ENCODE assay signal across 1 cellular context in the genomic region with DNA sequence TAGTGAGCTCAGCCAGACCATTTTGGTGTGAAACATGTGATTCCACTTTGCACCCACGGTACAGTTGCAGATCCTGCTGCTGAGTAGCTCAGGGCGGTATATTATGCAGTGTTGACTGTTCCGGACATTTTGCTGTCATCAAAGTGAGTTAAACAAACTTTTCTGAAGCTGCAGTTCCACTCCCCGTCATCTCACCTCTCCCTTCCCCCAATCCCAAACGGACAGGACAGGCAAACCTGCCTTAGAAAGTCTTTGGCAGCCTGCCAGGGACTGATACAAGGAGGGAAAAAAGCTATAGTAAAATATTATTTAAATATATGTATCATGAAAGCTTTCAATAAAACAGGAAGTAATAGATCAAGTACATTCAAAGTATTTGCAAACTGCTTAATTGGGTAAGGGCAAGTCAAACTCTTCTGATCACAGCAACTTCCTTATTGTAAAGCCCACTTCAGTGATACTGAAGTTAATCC.
TF ChIP-seq lines count a peak whose summit lies in the region.

No MANE protein-coding gene starts in this region.

TF ChIP-seq in H1, 55 proteins besides CTCF, POLR2A, EP300 and RAD21:
- TF ChIP-seq, protein P1, sequence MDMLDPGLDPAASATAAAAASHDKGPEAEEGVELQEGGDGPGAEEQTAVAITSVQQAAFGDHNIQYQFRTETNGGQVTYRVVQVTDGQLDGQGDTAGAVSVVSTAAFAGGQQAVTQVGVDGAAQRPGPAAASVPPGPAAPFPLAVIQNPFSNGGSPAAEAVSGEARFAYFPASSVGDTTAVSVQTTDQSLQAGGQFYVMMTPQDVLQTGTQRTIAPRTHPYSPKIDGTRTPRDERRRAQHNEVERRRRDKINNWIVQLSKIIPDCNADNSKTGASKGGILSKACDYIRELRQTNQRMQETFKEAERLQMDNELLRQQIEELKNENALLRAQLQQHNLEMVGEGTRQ (IDR thresholded peaks at IDR 0.05; ENCODE audit: low read length) = no peak
